In the genomic region with DNA sequence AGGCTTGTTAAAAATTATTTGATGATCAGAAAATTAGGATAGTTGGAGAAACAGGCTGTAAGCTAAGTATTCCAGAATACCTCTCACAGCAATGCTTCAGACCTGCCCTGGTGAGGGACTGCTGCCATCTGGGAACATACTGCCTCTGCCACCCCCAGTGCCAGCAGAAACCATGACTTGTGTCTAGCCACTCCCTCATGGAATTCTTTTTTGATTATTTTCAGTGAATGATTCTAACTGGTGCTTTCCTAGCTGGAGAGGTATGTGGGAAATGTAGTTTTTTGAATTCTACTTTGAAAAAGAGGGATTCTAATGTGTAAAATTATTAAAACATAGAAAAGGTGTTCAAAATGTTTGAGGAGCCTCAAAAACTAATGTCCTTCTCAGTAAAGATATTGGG, we compare ENCODE assay signal across 16 cellular contexts.
"Had no signal": no experiment of that assay in that cellular context is flagged by ENCODE, and none has a peak within 500 bp of the region (broad histone marks: within the 10 kb centered on the region; RNA-seq: fewer than 3 reads in every experiment).

No MANE protein-coding gene starts in this region.

- H3K4me2 ChIP-seq: neural progenitor cell had no signal

- DNase-seq: activated CD4-positive, alpha-beta T cell treated with anti-CD3 and anti-CD28 coated beads, Interleukin-2, amount 10 ng/mL, durations not matched to agents 24 days and 14 days; activated CD4-positive, CD25-positive, alpha-beta regulatory T cell; activated gamma-delta T cell treated with Interleukin-2 at 50 U/mL for 16 hours; activated naive CD8-positive, alpha-beta T cell treated with anti-CD3 and anti-CD28 coated beads, Interleukin-2, amount 10 ng/mL, durations not matched to agents 7 days and 5 days; brain microvascular endothelial cell; cerebellar nuclear complex; effector CD8-positive, alpha-beta T cell; heart left ventricle; immature natural killer cell; left colon; lower lobe of right lung; pancreas; stimulated activated CD4-positive, alpha-beta T cell treated with anti-CD3 and anti-CD28 coated beads, Interleukin-2, amount 100 ng/mL, for 48 hours had no signal

- H3K9me3 ChIP-seq: pancreas had no signal

- H3K36me3 ChIP-seq: brain microvascular endothelial cell, heart left ventricle, lower lobe of right lung, pancreas had no signal

- H3K9ac ChIP-seq: neural progenitor cell had no signal

- H3K4me3 Mint-ChIP-seq: activated CD4-positive, alpha-beta T cell treated with anti-CD3 and anti-CD28 coated beads, Interleukin-2, amount 10 ng/mL, durations not matched to agents 24 days and 14 days; activated naive CD8-positive, alpha-beta T cell treated with anti-CD3 and anti-CD28 coated beads, Interleukin-2, amount 10 ng/mL, durations not matched to agents 7 days and 5 days; immature natural killer cell; neural progenitor cell; stimulated activated memory B cell treated with anti-CD40 and anti-IgM and Interleukin-4, amounts not matched to agents 10 μg/mL and 1 μg/mL and 100 μg/mL, for 72 hours; T-helper 2 cell treated with Interferon-gamma antibody and Interleukin-4, amounts not matched to agents 5 μg/mL and 100 μg/mL, for 36 hours had no signal

- H3K36me3 Mint-ChIP-seq: neural progenitor cell; stimulated activated memory B cell treated with anti-CD40 and anti-IgM and Interleukin-4, amounts not matched to agents 10 μg/mL and 1 μg/mL and 100 μg/mL, for 72 hours had no signal

- H3K27me3 ChIP-seq: brain microvascular endothelial cell, heart left ventricle, neural progenitor cell, pancreas had no signal

- H3K27me3 Mint-ChIP-seq: activated naive CD8-positive, alpha-beta T cell treated with anti-CD3 and anti-CD28 coated beads, Interleukin-2, amount 10 ng/mL, durations not matched to agents 7 days and 5 days had no signal

- H2AFZ ChIP-seq: neural progenitor cell had no signal

- H3K4me3 ChIP-seq: heart left ventricle, lower lobe of right lung, neural progenitor cell, pancreas had no signal

- H3K4me1 Mint-ChIP-seq: activated naive CD8-positive, alpha-beta T cell treated with anti-CD3 and anti-CD28 coated beads, Interleukin-2, amount 10 ng/mL, durations not matched to agents 7 days and 5 days; immature natural killer cell; neural progenitor cell; stimulated activated memory B cell treated with anti-CD40 and anti-IgM and Interleukin-4, amounts not matched to agents 10 μg/mL and 1 μg/mL and 100 μg/mL, for 72 hours had no signal

- H3K4me1 ChIP-seq: heart left ventricle, lower lobe of right lung, neural progenitor cell, pancreas had no signal

- H3K27ac ChIP-seq: brain microvascular endothelial cell, heart left ventricle, lower lobe of right lung, neural progenitor cell, pancreas had no signal

- H3K27ac Mint-ChIP-seq: activated CD4-positive, alpha-beta T cell treated with anti-CD3 and anti-CD28 coated beads, Interleukin-2, amount 10 ng/mL, durations not matched to agents 24 days and 14 days; activated naive CD8-positive, alpha-beta T cell treated with anti-CD3 and anti-CD28 coated beads, Interleukin-2, amount 10 ng/mL, durations not matched to agents 7 days and 5 days; immature natural killer cell; neural progenitor cell; stimulated activated memory B cell treated with anti-CD40 and anti-IgM and Interleukin-4, amounts not matched to agents 10 μg/mL and 1 μg/mL and 100 μg/mL, for 72 hours; T-helper 2 cell treated with Interferon-gamma antibody and Interleukin-4, amounts not matched to agents 5 μg/mL and 100 μg/mL, for 36 hours had no signal
